8 cellular contexts compared by ENCODE assay signal in genomic region chr19:38004505-38005223, GRCh38.
A peak's percentile ranks its signal among the peaks of the same experiment; 100 is the strongest.
DNase-seq lines count a peak whose midpoint lies in the region; ATAC-seq and TF ChIP-seq lines count a peak whose summit lies in the region.

No MANE protein-coding gene starts in this region.

- no peaks in the 10 kb centered on the region for H3K27me3 Mint-ChIP-seq in neural crest cell (ENCODE audit: low read depth)

- no peaks in the 10 kb centered on the region for H3K36me3 Mint-ChIP-seq in neural crest cell (ENCODE audit: low read depth)

- 9 to 25% methylated on average over 9 to 15 of the region's 15 CpGs for WGBS in gastroesophageal sphincter (ENCODE audit: low coverage in 1 of 2), 2 donors

- H3K27ac Mint-ChIP-seq in neural crest cell (ENCODE audit: unreplicated experiment) = no peak overlapping the region

- ATAC-seq in HG02623 (IDR thresholded peaks at IDR 0.05; ENCODE audit: unreplicated experiment) (peak; percentile 71), gastroesophageal sphincter (peak; percentile 94), HG02884 (IDR thresholded peaks at IDR 0.05; ENCODE audit: unreplicated experiment) (no peak)

- no peak overlapping the region for H3K4me3 Mint-ChIP-seq in neural crest cell

- H3K27ac ChIP-seq in gastroesophageal sphincter = peak overlapping the region; percentile 47 to 80 (median 80)

- H3K4me1 ChIP-seq in gastroesophageal sphincter = peaks cover 0 to 32% (median 17%) of the 10 kb centered on the region in 3 donors

- no peaks in the 10 kb centered on the region for H3K27me3 ChIP-seq in gastroesophageal sphincter

- no peak for TF ChIP-seq EP300 in gastroesophageal sphincter (IDR thresholded peaks at IDR 0.05)

- TF ChIP-seq CTCF in gastroesophageal sphincter (IDR thresholded peaks at IDR 0.05) (no peak), neural crest cell (conservative IDR thresholded peaks at IDR 0.05) (no peak)

- TF ChIP-seq POLR2A in gastroesophageal sphincter (IDR thresholded peaks at IDR 0.05) = no peak

- H3K9me3 ChIP-seq in gastroesophageal sphincter = no peaks in the 10 kb centered on the region

- H3K4me3 ChIP-seq in gastroesophageal sphincter = peak overlapping the region; percentile 32 to 48

- no peaks in the 10 kb centered on the region for H3K9me3 Mint-ChIP-seq in neural crest cell

- peak; percentile 14 for DNase-seq in stimulated activated CD4-positive, alpha-beta T cell treated with anti-CD3 and anti-CD28 coated beads, Interleukin-1b, Interleukin-23, amount 100 ng/mL, for 48 hours
- no peak for DNase-seq in stimulated activated CD4-positive, alpha-beta T cell treated with anti-CD3 and anti-CD28 coated beads, Interleukin-2, amount 100 ng/mL, for 48 hours
- DNase-seq in NCI-H1436 treated with DMSO at 0.1 percent for 48 hours (lab: John Stamatoyannopoulos, UW) = peak; percentile 80
- DNase-seq in UCSD-AML1 (lab: John Stamatoyannopoulos, UW; ENCODE audit: unreplicated experiment) = peak; percentile 72
- peak; percentile 56 for DNase-seq in neural crest cell (ENCODE audit: low read depth, low spot score)

- H3K4me1 Mint-ChIP-seq in neural crest cell = peaks cover 14% of the 10 kb centered on the region

- H3K36me3 ChIP-seq in gastroesophageal sphincter = no peaks in the 10 kb centered on the region

Comparison
In these comparisons a context has a peak if more than half of its experiments do, and no peak if none do; other contexts are left out.
1. DNase-seq: peak in stimulated activated CD4-positive, alpha-beta T cell treated with anti-CD3 and anti-CD28 coated beads, Interleukin-1b, Interleukin-23, amount 100 ng/mL, for 48 hours (single experiment), NCI-H1436 treated with DMSO at 0.1 percent for 48 hours (single experiment), UCSD-AML1 (single experiment) and neural crest cell (single experiment); none in stimulated activated CD4-positive, alpha-beta T cell treated with anti-CD3 and anti-CD28 coated beads, Interleukin-2, amount 100 ng/mL, for 48 hours (0 of 2).